In the genomic region with DNA sequence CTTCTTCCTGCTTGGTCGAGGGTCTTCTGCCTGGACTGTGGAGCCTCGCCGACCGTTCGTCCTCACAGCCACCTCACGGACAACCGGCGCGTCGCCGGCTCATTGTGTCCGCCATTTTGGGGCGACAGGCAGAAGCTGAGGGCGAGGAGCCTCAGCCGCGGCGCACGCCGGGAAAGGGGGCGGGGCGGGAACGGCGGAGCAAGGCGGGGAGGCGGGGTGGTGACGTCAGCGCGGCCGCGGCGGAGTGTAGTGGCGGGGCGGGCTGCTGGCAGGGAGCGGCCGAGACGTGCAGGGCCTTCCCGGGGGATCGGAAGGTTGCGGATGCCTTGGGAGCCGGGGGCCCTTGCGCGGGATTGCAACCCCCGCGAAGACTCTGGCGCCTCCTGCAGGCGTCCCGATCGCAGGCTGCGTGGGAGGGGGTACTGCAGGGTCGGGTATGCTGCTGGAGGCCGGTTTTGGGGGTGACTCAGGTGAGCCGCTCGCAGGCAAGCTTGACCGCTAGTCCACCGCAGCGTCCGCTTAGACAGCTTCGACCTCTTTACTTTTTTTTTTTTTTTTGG, we compare ENCODE assay signal across 7 cellular contexts. TPM values are rescaled to one million over a fixed set of nuclear protein-coding genes. Genes with fewer than 3 reads are reported as not detected.
DNase-seq lines count a peak whose midpoint lies in the region; ATAC-seq lines count a peak whose summit lies in the region.

A gene with protein sequence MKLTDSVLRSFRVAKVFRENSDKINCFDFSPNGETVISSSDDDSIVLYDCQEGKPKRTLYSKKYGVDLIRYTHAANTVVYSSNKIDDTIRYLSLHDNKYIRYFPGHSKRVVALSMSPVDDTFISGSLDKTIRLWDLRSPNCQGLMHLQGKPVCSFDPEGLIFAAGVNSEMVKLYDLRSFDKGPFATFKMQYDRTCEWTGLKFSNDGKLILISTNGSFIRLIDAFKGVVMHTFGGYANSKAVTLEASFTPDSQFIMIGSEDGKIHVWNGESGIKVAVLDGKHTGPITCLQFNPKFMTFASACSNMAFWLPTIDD (minus strand): TSS at position 140 of the 560 bp plus-strand sequence. CDS start 288 bp downstream, outside the sequence.

- peak; percentile 76 for DNase-seq in NCI-H2029 (lab: John Stamatoyannopoulos, UW)
- DNase-seq in T1000 (lab: John Stamatoyannopoulos, UW): peak; percentile 95
- peak; percentile 98 for DNase-seq in astrocyte of the hippocampus (ENCODE audit: low read depth, low spot score)
- peak; percentile 93 to 94 for DNase-seq in hippocampal formation (lab: John Stamatoyannopoulos, UW)
- DNase-seq in sciatic nerve (ENCODE audit: low spot score): peak; percentile 99

- intact Hi-C loops in sciatic nerve (cut with DNase I): no loop called here

- peak; percentile 87 for ATAC-seq in GM18511 (IDR thresholded peaks at IDR 0.05; ENCODE audit: unreplicated experiment)
- ATAC-seq in HG02981 (IDR thresholded peaks at IDR 0.05; ENCODE audit: unreplicated experiment): peak; percentile 85
- peak; percentile 97 for ATAC-seq in sciatic nerve

RNA-seq across cellular contexts. Expression of the gene that starts here (rescaled TPM):
- 71.5 TPM for total RNA-seq in sciatic nerve

Comparison
In these comparisons a context has a peak if more than half of its experiments do, and no peak if none do; other contexts are left out.
1. Peak in every context shown above with its lines: DNase-seq and ATAC-seq.